Comparison of ENCODE assay signal across 14 cellular contexts in the genomic region with DNA sequence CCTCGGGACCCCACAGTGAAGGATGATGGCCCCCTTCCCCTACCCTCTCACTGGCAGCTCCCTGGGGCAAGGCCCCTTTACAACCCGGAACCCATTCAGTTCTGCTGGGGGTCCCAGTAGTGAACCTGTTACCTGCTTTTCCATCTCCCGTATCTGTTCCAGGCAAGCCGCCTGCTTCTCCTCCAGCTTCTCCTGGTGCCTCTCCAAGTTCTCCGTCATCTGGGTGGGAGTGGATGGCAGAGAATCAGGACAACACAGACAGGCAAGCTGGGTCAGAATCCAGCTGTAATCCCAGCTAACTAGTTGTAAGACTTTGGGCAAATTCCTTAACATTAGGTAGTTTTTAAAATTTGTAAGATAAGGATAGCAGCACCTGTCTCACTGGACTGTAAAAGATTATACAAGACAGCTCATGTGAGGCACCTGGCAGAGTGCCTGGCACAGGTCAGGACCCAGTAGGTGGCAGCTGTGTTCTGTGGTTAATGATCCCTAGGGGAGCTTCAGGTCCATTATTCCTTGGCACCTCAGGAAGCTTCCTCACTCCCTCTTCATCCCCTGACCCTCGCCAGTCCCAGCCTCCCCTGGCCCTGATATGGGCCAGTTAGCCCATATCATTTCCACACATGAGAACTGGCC. TPM values are rescaled to one million over a fixed set of nuclear protein-coding genes. Genes with fewer than 3 reads are reported as not detected.
DNase-seq lines count a peak whose midpoint lies in the region; ATAC-seq, FAIRE-seq and TF ChIP-seq lines count a peak whose summit lies in the region.
"Had no signal": no experiment of that assay in that cellular context is flagged by ENCODE, and none has a peak within 500 bp of the region (broad histone marks: within the 10 kb centered on the region; RNA-seq: fewer than 3 reads in every experiment).

No MANE protein-coding gene starts in this region.

- H3K27me3 Mint-ChIP-seq in CD8-positive, alpha-beta T cell (ENCODE audit: low read depth): no peaks in the 10 kb centered on the region
- peaks cover 44% of the 10 kb centered on the region for H3K27me3 Mint-ChIP-seq in astrocyte (ENCODE audit: low read depth, unreplicated experiment)
- H3K27me3 Mint-ChIP-seq: CD4-positive, alpha-beta T cell had no signal

- H3K27ac Mint-ChIP-seq in CD8-positive, alpha-beta T cell: peak overlapping the region; percentile 37
- H3K27ac Mint-ChIP-seq in astrocyte (ENCODE audit: unreplicated experiment): no peak overlapping the region
- H3K27ac Mint-ChIP-seq: CD4-positive, alpha-beta T cell had no signal

- H3K4me3 Mint-ChIP-seq in CD8-positive, alpha-beta T cell: no peak overlapping the region
- H3K4me3 Mint-ChIP-seq in astrocyte (ENCODE audit: unreplicated experiment): peak overlapping the region; percentile 14
- H3K4me3 Mint-ChIP-seq: CD4-positive, alpha-beta T cell had no signal

- in situ Hi-C loops in G401 (cut with HindIII; ENCODE audit: low sequenced_read_pairs): no loop called here

- H3K79me2 ChIP-seq in astrocyte (ENCODE audit: insufficient read depth, low read length): no peaks in the 10 kb centered on the region

- CTCF ChIA-PET in CD8-positive, alpha-beta T cell (lab: Charles Lee): interaction anchor here (1.5 to 10.4 kb wide), 4 partner anchors 12 to 54 kb away, joined by 11 to 120 read pairs (median 66); a partner anchor contains a TSS

- H2AFZ ChIP-seq in astrocyte (ENCODE audit: low read depth, low read length): no peak overlapping the region

- intact Hi-C loops in CD8-positive, alpha-beta T cell (cut with DNase I, micrococcal nuclease): loop anchor here in 1 of 2 experiments (10.0 kb wide), 1 partner anchor 1854 kb away; no protein-coding TSS in a partner anchor

- H3K27me3 ChIP-seq in CD8-positive, alpha-beta T cell (ENCODE audit: insufficient read depth, low read length): no peaks in the 10 kb centered on the region
- H3K27me3 ChIP-seq in astrocyte (ENCODE audit: insufficient read depth, low read length): peaks cover 12% of the 10 kb centered on the region

- TF ChIP-seq CTCF in CD8-positive, alpha-beta T cell (IDR thresholded peaks at IDR 0.05): no peak
- no peak for TF ChIP-seq CTCF in astrocyte (IDR thresholded peaks at IDR 0.05; ENCODE audit: insufficient read depth, low read depth, low read length)

- no peak overlapping the region for H3K27ac ChIP-seq in CD8-positive, alpha-beta T cell (ENCODE audit: low read depth, low read length)
- H3K27ac ChIP-seq in astrocyte (ENCODE audit: low read depth, low read length): no peak overlapping the region
- H3K27ac ChIP-seq: adrenal gland had no signal

- H3K9me3 ChIP-seq in CD8-positive, alpha-beta T cell (ENCODE audit: low read length): no peaks in the 10 kb centered on the region
- H3K9me3 ChIP-seq in astrocyte (ENCODE audit: insufficient read depth, low read depth, low read length): no peaks in the 10 kb centered on the region
- H3K9me3 ChIP-seq: adrenal gland had no signal

- H3K4me1 Mint-ChIP-seq in CD8-positive, alpha-beta T cell (ENCODE audit: low read depth): no peaks in the 10 kb centered on the region
- peaks cover 18% of the 10 kb centered on the region for H3K4me1 Mint-ChIP-seq in astrocyte (ENCODE audit: low read depth, unreplicated experiment)

- H4K20me1 ChIP-seq in astrocyte (ENCODE audit: insufficient read depth, low read length): no peaks in the 10 kb centered on the region

- no peaks in the 10 kb centered on the region for H3K9me3 Mint-ChIP-seq in CD8-positive, alpha-beta T cell
- H3K9me3 Mint-ChIP-seq in astrocyte (ENCODE audit: unreplicated experiment): no peaks in the 10 kb centered on the region
- H3K9me3 Mint-ChIP-seq: CD4-positive, alpha-beta T cell had no signal

- no peak overlapping the region for H3K9ac ChIP-seq in astrocyte (ENCODE audit: low read length)

- H3K36me3 Mint-ChIP-seq in CD8-positive, alpha-beta T cell: peaks cover 53% of the 10 kb centered on the region
- peaks cover 2% of the 10 kb centered on the region for H3K36me3 Mint-ChIP-seq in astrocyte (ENCODE audit: low read depth, unreplicated experiment)

- FAIRE-seq in astrocyte (lab: Jason Lieb, UNC): no peak
- FAIRE-seq: H54 had no signal

- no peak overlapping the region for H3K4me3 ChIP-seq in CD8-positive, alpha-beta T cell (ENCODE audit: low read depth, low read length)
- H3K4me3 ChIP-seq in astrocyte (ENCODE audit: insufficient read depth, low read depth, low read length): no peak overlapping the region
- H3K4me3 ChIP-seq: adrenal gland, lung had no signal

- DNase-seq in CD8-positive, alpha-beta T cell: no peak
- DNase-seq in G401 (ENCODE audit: low spot score) (peak; percentile 56), astrocyte (ENCODE audit: low read depth) (no peak), myocyte (ENCODE audit: low read depth) (peak; percentile 37), NCI-H2227 (lab: John Stamatoyannopoulos, UW; ENCODE audit: unreplicated experiment) (no peak), T-helper 9 cell (no peak), KG1 (lab: John Stamatoyannopoulos, UW) (no peak)
- DNase-seq in activated CD4-positive, CD25-positive, alpha-beta regulatory T cell treated with anti-CD3 and anti-CD28 coated beads, Interleukin-2, amount 50 U/mL, for 72 hours: no peak
- DNase-seq: activated CD8-positive, alpha-beta memory T cell treated with anti-CD3 and anti-CD28 coated beads, Interleukin-2, amount 50 U/mL, for 4 hours; adrenal gland; CD4-positive, alpha-beta T cell; stimulated activated naive CD4-positive, alpha-beta T cell treated with Interleukin-2 at 50 U/mL for 16 hours had no signal

- ATAC-seq in CD8-positive, alpha-beta T cell: no peak

- POLR2A ChIA-PET in CD8-positive, alpha-beta T cell (lab: Charles Lee): interaction anchor here (1.4 kb wide), 1 partner anchor 31 kb away, joined by 4 read pairs; no protein-coding TSS in a partner anchor

- peaks cover 17% of the 10 kb centered on the region for H3K36me3 ChIP-seq in CD8-positive, alpha-beta T cell (ENCODE audit: insufficient read depth, low read length)
- H3K36me3 ChIP-seq in astrocyte (ENCODE audit: insufficient read depth, low read length): no peaks in the 10 kb centered on the region
- H3K36me3 ChIP-seq: adrenal gland had no signal

- H3K4me1 ChIP-seq in CD8-positive, alpha-beta T cell (ENCODE audit: insufficient read depth, low read length): no peaks in the 10 kb centered on the region
- peaks cover 19% of the 10 kb centered on the region for H3K4me1 ChIP-seq in astrocyte (ENCODE audit: insufficient read depth, low read length)

- no peak overlapping the region for H3K4me2 ChIP-seq in astrocyte (ENCODE audit: low read length)

RNA-seq across cellular contexts. Expression of a gene that starts 6.4 kb away (rescaled TPM):
- not detected for total RNA-seq in CD8-positive, alpha-beta T cell
- total RNA-seq in G401 (2014; rRNA removed; shearing (Covaris generic)): 8.4 and 14.9 TPM in 2 replicates
- total RNA-seq in astrocyte (not detected in 2 replicates), myocyte (0.42 TPM in 1 of 2 replicates, not detected in the other)
- polyA plus RNA-seq in myocyte (2012): not detected
- total RNA-seq: adrenal gland; CD4-positive, alpha-beta T cell; lung had no signal
- polyA plus RNA-seq: adrenal gland, lung had no signal

RNA-seq across cellular contexts. Expression of a gene that starts 18.5 kb away (rescaled TPM):
- total RNA-seq in CD8-positive, alpha-beta T cell: 100 to 1,000 TPM; 154 to 167 TPM
- total RNA-seq in G401 (2014; rRNA removed; shearing (Covaris generic)): 99.6 and 145 TPM in 2 replicates
- 1.7 and 3.7 TPM in 2 replicates for total RNA-seq in astrocyte
- total RNA-seq in myocyte: 0.99 and 1.4 TPM in 2 replicates
- polyA plus RNA-seq in myocyte (2012): 0.35 TPM

RNA-seq across cellular contexts. Expression of a gene that starts 34.2 kb away (rescaled TPM):
- total RNA-seq in CD8-positive, alpha-beta T cell: 1 to 10 TPM; 4.3 to 8.1 TPM
- 203 TPM in 2 replicates for total RNA-seq in G401 (2014; rRNA removed; shearing (Covaris generic))
- 39.2 and 41.2 TPM in 2 replicates for total RNA-seq in astrocyte
- total RNA-seq in myocyte: 40.5 and 73.3 TPM in 2 replicates
- 31.6 TPM for polyA plus RNA-seq in myocyte (2012)

RNA-seq across cellular contexts. Expression of a gene that starts 50.4 kb away (rescaled TPM):
- total RNA-seq in CD8-positive, alpha-beta T cell: 1 to 10 TPM in 1 of 2 experiments, under 1 TPM in 1; 0.64 to 1.1 TPM
- total RNA-seq in G401 (2014; rRNA removed; shearing (Covaris generic)): 1.8 TPM in 1 of 2 replicates, not detected in the other
- total RNA-seq in astrocyte (0.38 and 1.1 TPM in 2 replicates), myocyte (0.21 and 0.48 TPM in 2 replicates)
- polyA plus RNA-seq in myocyte (2012): 0.16 TPM

RNA-seq across cellular contexts. Expression of a gene that starts 51.5 kb away (rescaled TPM):
- 1 to 10 TPM in 1 of 2 experiments, under 1 TPM in 1; 0.60 to 1.1 TPM for total RNA-seq in CD8-positive, alpha-beta T cell
- 4.7 and 5.9 TPM in 2 replicates for total RNA-seq in G401 (2014; rRNA removed; shearing (Covaris generic))
- 9.8 and 10.1 TPM in 2 replicates for total RNA-seq in astrocyte
- 30.1 and 41.6 TPM in 2 replicates for total RNA-seq in myocyte
- 123 TPM for polyA plus RNA-seq in myocyte (2012)

Comparison
In these comparisons a context has a peak if more than half of its experiments do, and no peak if none do; other contexts are left out.
1. DNase-seq: peak in G401 (single experiment) and myocyte (single experiment); none in CD8-positive, alpha-beta T cell (0 of 7), astrocyte (single experiment), NCI-H2227 (single experiment), T-helper 9 cell (single experiment), KG1 (single experiment) and activated CD4-positive, CD25-positive, alpha-beta regulatory T cell treated with anti-CD3 and anti-CD28 coated beads, Interleukin-2, amount 50 U/mL, for 72 hours (single experiment).
2. RNA of a gene that starts 18.5 kb away (total RNA-seq): 154 to 167 TPM in CD8-positive, alpha-beta T cell and 99.6 to 145 TPM in G401; 1.7 to 3.7 TPM in astrocyte and 0.99 to 1.4 TPM in myocyte; every median in the first group is over 10 times any median in the second.